27 cellular contexts compared by ENCODE assay signal in genomic region chrX:1075156-1075555, GRCh38.
"Had no signal": no experiment of that assay in that cellular context is flagged by ENCODE, and none has a peak within 500 bp of the region (broad histone marks: within the 10 kb centered on the region; RNA-seq: fewer than 3 reads in every experiment).

No MANE protein-coding gene starts in this region.

- ATAC-seq: activated T-cell treated with anti-CD3 and anti-CD28 coated beads, Interleukin-2, amount 50 U/mL, for 4 hours; K562; Panc1; Right ventricle myocardium inferior; T-cell had no signal

- DNase-seq: activated B cell treated with CpG ODN at 0.5 μM for 24 hours; activated CD4-positive, alpha-beta memory T cell treated with anti-CD3 and anti-CD28 coated beads for 36 hours; activated CD4-positive, alpha-beta T cell treated with anti-CD3 and anti-CD28 coated beads for 1 hour; activated CD4-positive, alpha-beta T cell treated with anti-CD3 and anti-CD28 coated beads, Interleukin-2, amount 10 ng/mL, durations not matched to agents 7 days and 5 days; activated CD8-positive, alpha-beta memory T cell treated with anti-CD3 and anti-CD28 coated beads for 24 hours; activated gamma-delta T cell; activated naive CD4-positive, alpha-beta T cell treated with anti-CD3 and anti-CD28 coated beads, Interleukin-2, amount 10 ng/mL, durations not matched to agents 7 days and 5 days; activated naive CD8-positive, alpha-beta T cell treated with anti-CD3 and anti-CD28 coated beads for 36 hours; activated T-cell treated with anti-CD3 and anti-CD28 coated beads, Interleukin-2, amount 50 U/mL, for 4 hours; brain microvascular endothelial cell; Karpas-422; NCI-H1105 treated with DMSO at 0.1 percent for 48 hours; NCI-H1694; NCI-H2029; NCI-H2107; NCI-H2171 treated with DMSO at 0.1 percent for 48 hours; NCI-H226; NCI-H526; NCI-H82; OCI-M1; RPMI8226; T-cell; T-helper 2 cell; T1000 had no signal

- H3K27ac Mint-ChIP-seq: activated B cell treated with CpG ODN at 0.5 μM for 24 hours; activated CD4-positive, alpha-beta T cell treated with anti-CD3 and anti-CD28 coated beads, Interleukin-2, amount 10 ng/mL, durations not matched to agents 7 days and 5 days; activated naive CD4-positive, alpha-beta T cell treated with anti-CD3 and anti-CD28 coated beads, Interleukin-2, amount 10 ng/mL, durations not matched to agents 7 days and 5 days; activated naive CD8-positive, alpha-beta T cell treated with anti-CD3 and anti-CD28 coated beads for 36 hours had no signal

- H3K4me1 Mint-ChIP-seq: activated B cell treated with CpG ODN at 0.5 μM for 24 hours; activated CD4-positive, alpha-beta T cell treated with anti-CD3 and anti-CD28 coated beads, Interleukin-2, amount 10 ng/mL, durations not matched to agents 7 days and 5 days had no signal

- H3K4me3 Mint-ChIP-seq: activated B cell treated with CpG ODN at 0.5 μM for 24 hours; activated CD4-positive, alpha-beta memory T cell treated with anti-CD3 and anti-CD28 coated beads for 36 hours; activated CD4-positive, alpha-beta T cell treated with anti-CD3 and anti-CD28 coated beads, Interleukin-2, amount 10 ng/mL, durations not matched to agents 7 days and 5 days; activated naive CD4-positive, alpha-beta T cell treated with anti-CD3 and anti-CD28 coated beads, Interleukin-2, amount 10 ng/mL, durations not matched to agents 7 days and 5 days; activated naive CD8-positive, alpha-beta T cell treated with anti-CD3 and anti-CD28 coated beads for 36 hours; activated T-cell treated with anti-CD3 and anti-CD28 coated beads, Interleukin-2, amount 50 U/mL, for 4 hours had no signal

- H3K27me3 Mint-ChIP-seq: activated B cell treated with CpG ODN at 0.5 μM for 24 hours had no signal

- H3K36me3 Mint-ChIP-seq: activated CD4-positive, alpha-beta memory T cell treated with anti-CD3 and anti-CD28 coated beads for 36 hours; activated naive CD4-positive, alpha-beta T cell treated with anti-CD3 and anti-CD28 coated beads, Interleukin-2, amount 10 ng/mL, durations not matched to agents 7 days and 5 days had no signal
